23 cellular contexts compared by ENCODE assay signal in the genomic region with DNA sequence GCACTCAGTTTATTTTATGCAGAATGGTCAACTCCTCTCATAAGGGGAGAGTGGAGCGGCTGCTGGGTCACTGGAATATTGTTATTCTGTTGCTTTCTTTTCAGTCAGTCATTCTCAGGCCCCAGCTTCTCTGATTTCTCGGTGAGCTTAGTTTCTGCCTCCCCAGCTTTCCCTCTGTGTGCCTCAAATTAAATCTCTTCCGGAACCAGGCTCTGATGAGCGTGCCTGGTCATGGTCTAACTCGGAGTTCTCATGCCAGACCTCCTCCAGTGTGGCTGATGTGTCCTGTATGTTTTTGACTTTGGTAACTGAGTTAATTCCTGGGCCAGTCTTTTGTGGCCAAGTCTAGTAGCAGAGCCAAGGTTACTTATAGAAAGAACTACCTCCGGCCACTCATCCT. TPM values are rescaled to one million over a fixed set of nuclear protein-coding genes. Genes with fewer than 3 reads are reported as not detected.
A peak's percentile ranks its signal among the peaks of the same experiment; 100 is the strongest.
DNase-seq lines count a peak whose midpoint lies in the region; ATAC-seq and TF ChIP-seq lines count a peak whose summit lies in the region.
"Had no signal": no experiment of that assay in that cellular context is flagged by ENCODE, and none has a peak within 500 bp of the region (broad histone marks: within the 10 kb centered on the region; RNA-seq: fewer than 3 reads in every experiment).

No MANE protein-coding gene starts in this region.

- H3K9ac ChIP-seq in adipocyte (ENCODE audit: low read length): no peak overlapping the region
- H3K9ac ChIP-seq: BLaER1 had no signal

- TF ChIP-seq CTCF in A673 (conservative IDR thresholded peaks at IDR 0.05; ENCODE audit: low read depth, low read length) (no peak), nephron (IDR thresholded peaks at IDR 0.05; ENCODE audit: unreplicated experiment in 3 of 3) (no peak)

- peaks cover 47% of the 10 kb centered on the region for H3K4me1 Mint-ChIP-seq in nephron
- H3K4me1 Mint-ChIP-seq in stimulated activated memory B cell treated with anti-CD40 and anti-IgM and Interleukin-4, amounts not matched to agents 10 μg/mL and 1 μg/mL and 100 μg/mL, for 72 hours: no peaks in the 10 kb centered on the region
- H3K4me1 Mint-ChIP-seq: memory B cell had no signal

- DNase-seq in A673 (ENCODE audit: low spot score) (peak; percentile 62), adipocyte (ENCODE audit: low read depth) (peak; percentile 62), NCI-H1930 (lab: John Stamatoyannopoulos, UW) (no peak), C1 segment of cervical spinal cord (lab: John Stamatoyannopoulos, UW) (no peak)
- DNase-seq: activated CD8-positive, alpha-beta memory T cell treated with anti-CD3 and anti-CD28 coated beads, Interleukin-2, amount 50 U/mL, for 48 hours; activated naive CD8-positive, alpha-beta T cell treated with anti-CD3 and anti-CD28 coated beads, Interleukin-2, amount 50 U/mL, for 24 hours; body of pancreas; Calu3; effector memory CD8-positive, alpha-beta T cell; kidney glomerular epithelial cell; NCI-H1092; NCI-H187 treated with DMSO at 0.1 percent for 48 hours; NCI-H2227 treated with DMSO at 0.1 percent for 48 hours; stomach; upper lobe of left lung had no signal

- H3K36me3 ChIP-seq in A673 (ENCODE audit: insufficient read depth, low read length, poor library complexity, severe bottlenecking) (no peaks in the 10 kb centered on the region), adipocyte (ENCODE audit: control insufficient read depth, insufficient read depth, low read length, severe bottlenecking) (no peaks in the 10 kb centered on the region)
- H3K36me3 ChIP-seq: BLaER1, gastroesophageal sphincter, stomach, upper lobe of left lung had no signal

- no peaks in the 10 kb centered on the region for H3K9me3 ChIP-seq in A673 (ENCODE audit: low read depth, low read length, poor library complexity, severe bottlenecking)
- H3K9me3 ChIP-seq in adipocyte (ENCODE audit: control insufficient read depth, low read length): no peaks in the 10 kb centered on the region
- H3K9me3 ChIP-seq: BLaER1, body of pancreas, gastroesophageal sphincter, stomach, upper lobe of left lung had no signal

- intact Hi-C loops in A673 (cut with micrococcal nuclease; ENCODE audit: unreplicated experiment): no loop called here

- POLR2A ChIA-PET in A673 (lab: Charles Lee; ENCODE audit: low non-redundant PET): no interaction called here

- CTCF ChIA-PET in A673 (lab: Charles Lee): interaction anchor here (0.5 kb wide), 1 partner anchor 32 kb away, joined by 3 read pairs; no protein-coding TSS in a partner anchor

- H3K27ac ChIP-seq in A673 (ENCODE audit: low read depth, low read length, poor library complexity, severe bottlenecking): peak overlapping the region; percentile 57
- H3K27ac ChIP-seq: BLaER1, body of pancreas, gastroesophageal sphincter, stomach, upper lobe of left lung, VCaP had no signal

- H3K27me3 ChIP-seq in A673 (replicated peaks; ENCODE audit: insufficient read depth, low read depth, low read length, poor library complexity) (no peaks in the 10 kb centered on the region), adipocyte (replicated peaks; ENCODE audit: control insufficient read depth, insufficient read depth, low read length) (no peaks in the 10 kb centered on the region)
- H3K27me3 ChIP-seq: BLaER1, body of pancreas, gastroesophageal sphincter, stomach, upper lobe of left lung had no signal

- H3K27me3 Mint-ChIP-seq in nephron (ENCODE audit: low read depth): peaks cover under 1% of the 10 kb centered on the region
- H3K27me3 Mint-ChIP-seq in stimulated activated memory B cell treated with anti-CD40 and anti-IgM and Interleukin-4, amounts not matched to agents 10 μg/mL and 1 μg/mL and 100 μg/mL, for 72 hours: peaks cover 14% of the 10 kb centered on the region

- H3K27ac Mint-ChIP-seq in nephron: peak overlapping the region; percentile 80 to 100 (median 93)
- no peak overlapping the region for H3K27ac Mint-ChIP-seq in stimulated activated memory B cell treated with anti-CD40 and anti-IgM and Interleukin-4, amounts not matched to agents 10 μg/mL and 1 μg/mL and 100 μg/mL, for 72 hours
- H3K27ac Mint-ChIP-seq: activated naive CD8-positive, alpha-beta T cell treated with anti-CD3 and anti-CD28 coated beads, Interleukin-2, amount 50 U/mL, for 24 hours; effector memory CD8-positive, alpha-beta T cell; memory B cell; T-helper 2 cell treated with Interferon-gamma antibody and Interleukin-4, amounts not matched to agents 5 μg/mL and 100 μg/mL, for 36 hours had no signal

- H3K9me3 Mint-ChIP-seq in nephron: no peaks in the 10 kb centered on the region
- H3K9me3 Mint-ChIP-seq in stimulated activated memory B cell treated with anti-CD40 and anti-IgM and Interleukin-4, amounts not matched to agents 10 μg/mL and 1 μg/mL and 100 μg/mL, for 72 hours: no peaks in the 10 kb centered on the region
- H3K9me3 Mint-ChIP-seq: activated naive CD8-positive, alpha-beta T cell treated with anti-CD3 and anti-CD28 coated beads, Interleukin-2, amount 50 U/mL, for 24 hours; effector memory CD8-positive, alpha-beta T cell; memory B cell; T-helper 2 cell treated with Interferon-gamma antibody and Interleukin-4, amounts not matched to agents 5 μg/mL and 100 μg/mL, for 36 hours had no signal

- no TSS peak for BruUV-seq in A673 (replicated peaks; lab: Mats Ljungman, UMichigan)

- H3K4me1 ChIP-seq in A673 (ENCODE audit: insufficient read depth, low read length, poor library complexity, severe bottlenecking) (peaks cover 23% of the 10 kb centered on the region), adipocyte (ENCODE audit: control insufficient read depth, insufficient read depth, low read length) (peaks cover 26% of the 10 kb centered on the region)

- no peaks in the 10 kb centered on the region for H3K36me3 Mint-ChIP-seq in nephron (ENCODE audit: low read depth)
- no peaks in the 10 kb centered on the region for H3K36me3 Mint-ChIP-seq in stimulated activated memory B cell treated with anti-CD40 and anti-IgM and Interleukin-4, amounts not matched to agents 10 μg/mL and 1 μg/mL and 100 μg/mL, for 72 hours
- H3K36me3 Mint-ChIP-seq: memory B cell had no signal

- H3K4me3 ChIP-seq in A673 (ENCODE audit: low read depth, low read length, poor library complexity, severe bottlenecking): no peak overlapping the region
- H3K4me3 ChIP-seq in adipocyte (ENCODE audit: low read length): no peak overlapping the region
- H3K4me3 ChIP-seq: BLaER1, body of pancreas, gastroesophageal sphincter, stomach, upper lobe of left lung had no signal

- no peak for ATAC-seq in stimulated activated memory B cell treated with anti-CD40 and anti-IgM and Interleukin-4, amounts not matched to agents 10 μg/mL and 1 μg/mL and 100 μg/mL, for 72 hours
- ATAC-seq: activated naive CD8-positive, alpha-beta T cell treated with anti-CD3 and anti-CD28 coated beads, Interleukin-2, amount 50 U/mL, for 24 hours; body of pancreas; effector memory CD8-positive, alpha-beta T cell; esophagus mucosa; gastroesophageal sphincter had no signal

- H3K4me3 Mint-ChIP-seq in nephron: peak overlapping the region in 1 of 3 experiments; percentile 9
- no peak overlapping the region for H3K4me3 Mint-ChIP-seq in stimulated activated memory B cell treated with anti-CD40 and anti-IgM and Interleukin-4, amounts not matched to agents 10 μg/mL and 1 μg/mL and 100 μg/mL, for 72 hours
- H3K4me3 Mint-ChIP-seq: activated naive CD8-positive, alpha-beta T cell treated with anti-CD3 and anti-CD28 coated beads, Interleukin-2, amount 50 U/mL, for 24 hours; effector memory CD8-positive, alpha-beta T cell; memory B cell; T-helper 2 cell treated with Interferon-gamma antibody and Interleukin-4, amounts not matched to agents 5 μg/mL and 100 μg/mL, for 36 hours had no signal

RNA-seq across cellular contexts. Expression of a gene that starts 4.9 kb away (rescaled TPM):
- 35.6 and 43.9 TPM in 2 replicates for total RNA-seq in A673 (2021)

RNA-seq across cellular contexts. Expression of a gene that starts 20.6 kb away (rescaled TPM):
- total RNA-seq in A673 (2021): 0.70 TPM in 1 of 2 replicates, not detected in the other

RNA-seq across cellular contexts. Expression of a gene that starts 21.4 kb away (rescaled TPM):
- 23.1 and 46.6 TPM in 2 replicates for total RNA-seq in A673 (2021)

RNA-seq across cellular contexts. Expression of a gene that starts 34.7 kb away (rescaled TPM):
- 0.52 and 1.5 TPM in 2 replicates for total RNA-seq in A673 (2021)

RNA-seq across cellular contexts. Expression of a gene that starts 48.9 kb away (rescaled TPM):
- 4.6 and 7.6 TPM in 2 replicates for total RNA-seq in A673 (2021)

Comparison
In these comparisons a context has a peak if more than half of its experiments do, and no peak if none do; other contexts are left out.
1. DNase-seq: peak in A673 (single experiment) and adipocyte (single experiment); none in NCI-H1930 (0 of 2) and C1 segment of cervical spinal cord (0 of 14).